In genomic region chr2:127670957-127671290, GRCh38 we compare ENCODE assay signal across 23 cellular contexts. TPM values are rescaled to one million over a fixed set of nuclear protein-coding genes. Genes with fewer than 3 reads are reported as not detected.
DNase-seq lines count a peak whose midpoint lies in the region; ATAC-seq and TF ChIP-seq lines count a peak whose summit lies in the region.
"Had no signal": no experiment of that assay in that cellular context is flagged by ENCODE, and none has a peak within 500 bp of the region (broad histone marks: within the 10 kb centered on the region; RNA-seq: fewer than 3 reads in every experiment).

No MANE protein-coding gene starts in this region.

- H3K36me3 ChIP-seq in gastroesophageal sphincter, result no peaks in the 10 kb centered on the region
- H3K36me3 ChIP-seq in stomach smooth muscle (ENCODE audit: control insufficient read depth in 2 of 2, insufficient read depth in 2 of 2, low read length in 2 of 2), result peaks cover 3 to 4% of the 10 kb centered on the region in 2 donors
- H3K36me3 ChIP-seq: Peyer's patch, SJCRH30 had no signal

- H3K27me3 ChIP-seq in right cardiac atrium (ENCODE audit: control insufficient read depth, insufficient read depth) (no peaks in the 10 kb centered on the region), gastroesophageal sphincter (no peaks in the 10 kb centered on the region), stomach smooth muscle (ENCODE audit: control insufficient read depth in 1 of 2, insufficient read depth in 2 of 2, low read length in 2 of 2) (no peaks in the 10 kb centered on the region)
- H3K27me3 ChIP-seq: SJCRH30 had no signal

- H3K9ac ChIP-seq in stomach smooth muscle (ENCODE audit: low read length in 2 of 2), result no peak overlapping the region

- no peak for TF ChIP-seq CTCF in gastroesophageal sphincter (IDR thresholded peaks at IDR 0.05)

- H3K4me3 ChIP-seq in right cardiac atrium (ENCODE audit: low read length) (no peak overlapping the region), gastroesophageal sphincter (peak overlapping the region in 1 of 2 donors; percentile 93), stomach smooth muscle (ENCODE audit: low read length in 2 of 2) (peak overlapping the region; percentile 95 to 97)
- H3K4me3 ChIP-seq: A549, GM23338, SJCRH30 had no signal

- H3K27ac ChIP-seq in right cardiac atrium (ENCODE audit: low read length) (peak overlapping the region; percentile 44), gastroesophageal sphincter (peak overlapping the region; percentile 51 to 98 (median 88)), stomach smooth muscle (ENCODE audit: low read length) (peak overlapping the region; percentile 99)
- H3K27ac ChIP-seq: A549, SJCRH30 had no signal

- intact Hi-C loops in right cardiac atrium (cut with DNase I) (no loop called here), Right ventricle myocardium inferior (cut with DNase I) (loop anchor here (5.0 to 10.0 kb wide), 2 partner anchors 34 to 146 kb away; partner anchors contain the start of gene IWS1)

- 86% methylated on average over 5 of the region's 5 CpGs for WGBS in right cardiac atrium
- WGBS in gastroesophageal sphincter (ENCODE audit: low coverage in 1 of 2), 2 donors, result 64 to 100% methylated on average over 1 to 5 of the region's 5 CpGs

- H3K9me3 ChIP-seq in right cardiac atrium (ENCODE audit: control insufficient read depth, low read length) (no peaks in the 10 kb centered on the region), gastroesophageal sphincter (no peaks in the 10 kb centered on the region), stomach smooth muscle (ENCODE audit: control insufficient read depth in 2 of 2, low read length in 2 of 2) (no peaks in the 10 kb centered on the region)
- H3K9me3 ChIP-seq: A549, Peyer's patch had no signal

- no peak for TF ChIP-seq EP300 in gastroesophageal sphincter (IDR thresholded peaks at IDR 0.05)

- DNase-seq in right cardiac atrium (peak in 1 of 3 donors; percentile 51), Right ventricle myocardium inferior (ENCODE audit: missing footprints) (no peak)
- DNase-seq: CD4-positive, alpha-beta T cell; COR-L47; HCEC 1CT; Kasumi-1; NCI-H1694 treated with DMSO at 0.1 percent for 48 hours; NCI-H2081 treated with DMSO at 0.1 percent for 48 hours; NCI-H2171 treated with DMSO at 0.1 percent for 48 hours; NCI-H524 treated with DMSO at 0.1 percent for 48 hours; NCI-H82; Peyer's patch; SJCRH30 had no signal

- ATAC-seq in right cardiac atrium (no peak), Right ventricle myocardium inferior (no peak), gastroesophageal sphincter (no peak), HG02938 (IDR thresholded peaks at IDR 0.05; ENCODE audit: unreplicated experiment) (no peak), HG02763 (IDR thresholded peaks at IDR 0.05; ENCODE audit: unreplicated experiment) (no peak), HG02678 (IDR thresholded peaks at IDR 0.05; ENCODE audit: unreplicated experiment) (no peak)
- ATAC-seq: A549, GM23338 had no signal

- no peak for TF ChIP-seq POLR2A in gastroesophageal sphincter (IDR thresholded peaks at IDR 0.05)

- peaks cover 8% of the 10 kb centered on the region for H3K4me1 ChIP-seq in right cardiac atrium (ENCODE audit: control insufficient read depth, insufficient read depth, low read length)
- H3K4me1 ChIP-seq in gastroesophageal sphincter, result peaks cover 2 to 74% (median 9%) of the 10 kb centered on the region in 3 donors
- H3K4me1 ChIP-seq in stomach smooth muscle (ENCODE audit: control insufficient read depth, insufficient read depth, low read length), result peaks cover 52% of the 10 kb centered on the region
- H3K4me1 ChIP-seq: SJCRH30 had no signal

RNA-seq across cellular contexts. Expression of gene LIMS2, which starts 4.4 kb away (rescaled TPM):
- total RNA-seq in right cardiac atrium, result 100 to 1,000 TPM; 163 to 224 (median 209) TPM
- 178 TPM for polyA plus RNA-seq in right cardiac atrium
- 260 TPM for total RNA-seq in Right ventricle myocardium inferior
- 100 to 1,000 TPM in 3 of 4 donors, 10 to 100 TPM in 1; 81.4 to 275 (median 124) TPM for total RNA-seq in gastroesophageal sphincter
- total RNA-seq: MCF 10A had no signal

RNA-seq across cellular contexts. Expression of gene GPR17, which starts 25.0 kb away (rescaled TPM):
- total RNA-seq in right cardiac atrium, result under 1 TPM in 2 of 4 donors, not detected in 2; 0.31 to 0.40 TPM
- 4.0 TPM for polyA plus RNA-seq in right cardiac atrium
- 0.16 TPM for total RNA-seq in Right ventricle myocardium inferior
- under 1 TPM in 1 of 4 donors, not detected in 3; 0.35 TPM for total RNA-seq in gastroesophageal sphincter
- total RNA-seq: CD4-positive, alpha-beta T cell; Daoy; GM23338; MCF 10A; Peyer's patch; SJCRH30 had no signal
- polyA plus RNA-seq: A549, BJ, GM23338 had no signal

RNA-seq across cellular contexts. Expression of gene SFT2D3, which starts 30.4 kb away (rescaled TPM):
- total RNA-seq in right cardiac atrium, result 1 to 10 TPM; 3.6 to 5.0 (median 4.4) TPM
- polyA plus RNA-seq in right cardiac atrium, result 3.3 TPM
- total RNA-seq in Right ventricle myocardium inferior, result 3.1 TPM
- total RNA-seq in gastroesophageal sphincter, result 10 to 100 TPM in 2 of 4 donors, 1 to 10 TPM in 2; 7.2 to 15.2 (median 10.3) TPM
- polyA plus RNA-seq: GM23338 had no signal

Comparison
In these comparisons a context has a peak if more than half of its experiments do, and no peak if none do; other contexts are left out.
1. H3K27ac ChIP-seq: peak in every context shown above with its lines; median percentile 99 in stomach smooth muscle; 88 in gastroesophageal sphincter; 44 in right cardiac atrium.